1 cellular context compared by ENCODE assay signal in genomic region chr2:143891879-143892308, GRCh38.
A peak's percentile ranks its signal among the peaks of the same experiment; 100 is the strongest.
TF ChIP-seq lines count a peak whose summit lies in the region.

No MANE protein-coding gene starts in this region.

TF ChIP-seq in GM23338, 12 proteins besides CTCF, POLR2A, EP300 and RAD21 (continued from another document):
- TF ChIP-seq ZNF114 (CRISPR knock-in tag; IDR thresholded peaks at IDR 0.05), result peak; percentile 54; the same call in 1 of the 2 replicates
- TF ChIP-seq NANOG (IDR thresholded peaks at IDR 0.05; ENCODE audit: borderline replicate concordance), result peak; percentile 97
- peak; percentile 25; the same call in 1 of the 2 replicates for TF ChIP-seq CREB1 (CRISPR knock-in tag; IDR thresholded peaks at IDR 0.05; ENCODE audit: low read depth)
- no peak for TF ChIP-seq REST (IDR thresholded peaks at IDR 0.05; ENCODE audit: unreplicated experiment)
- TF ChIP-seq JUNB (IDR thresholded peaks at IDR 0.05; ENCODE audit: unreplicated experiment), result no peak
- no peak for TF ChIP-seq EZH2 (IDR thresholded peaks at IDR 0.05; ENCODE audit: low read depth, unreplicated experiment)
- peak; percentile 25; the same call in 1 of the 2 replicates for TF ChIP-seq POLR2AphosphoS5 (IDR thresholded peaks at IDR 0.05; ENCODE audit: low read depth)
- no peak for TF ChIP-seq ZNF331 (CRISPR knock-in tag; IDR thresholded peaks at IDR 0.05; ENCODE audit: low read depth)
